ENCODE assay signal across 16 cellular contexts in genomic region chr6:136038531-136038930, GRCh38.
DNase-seq lines count a peak whose midpoint lies in the region; ATAC-seq and TF ChIP-seq lines count a peak whose summit lies in the region.
"Had no signal": no experiment of that assay in that cellular context is flagged by ENCODE, and none has a peak within 500 bp of the region (broad histone marks: within the 10 kb centered on the region; RNA-seq: fewer than 3 reads in every experiment).

No MANE protein-coding gene starts in this region.

- H3K4me1 ChIP-seq in esophagus muscularis mucosa, result peaks cover 24 to 84% (median 60%) of the 10 kb centered on the region in 4 donors
- H3K4me1 ChIP-seq in tibial artery, result peaks cover 0 to 34% (median 8%) of the 10 kb centered on the region in 4 donors

- intact Hi-C loops in esophagus muscularis mucosa (cut with DNase I) (no loop called here), sciatic nerve (cut with DNase I) (no loop called here), tibial artery (cut with DNase I; ENCODE audit: low total_unique reads) (no loop called here)

- no peaks in the 10 kb centered on the region for H3K9me3 Mint-ChIP-seq in mesothelial cell of epicardium

- H3K27ac ChIP-seq in esophagus muscularis mucosa (replicated peaks in 1 of 4) (peak overlapping the region; percentile 65 to 78 (median 74)), temporal lobe (ENCODE audit: low read depth, low read length) (peak overlapping the region; percentile 59), tibial artery (no peak overlapping the region)

- H3K4me3 ChIP-seq in esophagus muscularis mucosa, result peak overlapping the region; percentile 44 to 47 (median 46)
- peak overlapping the region in 1 of 2 donors; percentile 3 for H3K4me3 ChIP-seq in tibial artery

- peak; percentile 31 for ATAC-seq in SK-N-SH treated with all-trans-retinoic acid at 6 μM for 48 hours
- no peak for ATAC-seq in sciatic nerve

- no peak for TF ChIP-seq CTCF in esophagus muscularis mucosa (IDR thresholded peaks at IDR 0.05)
- no peak for TF ChIP-seq CTCF in mesothelial cell of epicardium (IDR thresholded peaks at IDR 0.05; ENCODE audit: unreplicated experiment)
- no peak for TF ChIP-seq CTCF in tibial artery (IDR thresholded peaks at IDR 0.05)

- no peaks in the 10 kb centered on the region for H3K27me3 ChIP-seq in esophagus muscularis mucosa
- no peaks in the 10 kb centered on the region for H3K27me3 ChIP-seq in tibial artery

- no peaks in the 10 kb centered on the region for H3K36me3 Mint-ChIP-seq in mesothelial cell of epicardium
- H3K36me3 Mint-ChIP-seq: CD8-positive, alpha-beta memory T cell had no signal

- peak overlapping the region; percentile 67 for H3K4me3 Mint-ChIP-seq in mesothelial cell of epicardium
- H3K4me3 Mint-ChIP-seq: CD8-positive, alpha-beta memory T cell had no signal

- TF ChIP-seq POLR2A in esophagus muscularis mucosa (IDR thresholded peaks at IDR 0.05; ENCODE audit: low read depth), result no peak

- H3K27me3 Mint-ChIP-seq in mesothelial cell of epicardium (ENCODE audit: low read depth), result no peaks in the 10 kb centered on the region

- H3K27ac Mint-ChIP-seq in mesothelial cell of epicardium, result peak overlapping the region; percentile 71
- H3K27ac Mint-ChIP-seq: CD8-positive, alpha-beta memory T cell had no signal

- H3K36me3 ChIP-seq in esophagus muscularis mucosa (no peaks in the 10 kb centered on the region), tibial artery (no peaks in the 10 kb centered on the region)

- peaks cover 66% of the 10 kb centered on the region for H3K4me1 Mint-ChIP-seq in mesothelial cell of epicardium

- H3K9me3 ChIP-seq in esophagus muscularis mucosa (no peaks in the 10 kb centered on the region), tibial artery (no peaks in the 10 kb centered on the region)

- TF ChIP-seq EP300 in esophagus muscularis mucosa (IDR thresholded peaks at IDR 0.05), result no peak

- DNase-seq in esophagus muscularis mucosa (ENCODE audit: extremely low spot score) (no peak), mesothelial cell of epicardium (ENCODE audit: low spot score in 2 of 2, unreplicated experiment in 2 of 2) (no peak), foreskin melanocyte (no peak), NCI-H2171 (lab: John Stamatoyannopoulos, UW) (no peak), sciatic nerve (ENCODE audit: low spot score) (no peak), tibial artery (no peak)
- DNase-seq: activated naive CD4-positive, alpha-beta T cell treated with Interleukin-2 at 50 U/mL for 16 hours; CD8-positive, alpha-beta memory T cell; glutamatergic neuron; GOT3; Karpas-422; NCI-H187; NCI-H774; stimulated activated CD4-positive, alpha-beta T cell treated with anti-CD3 and anti-CD28 coated beads, Interleukin-2, amount 100 ng/mL, for 24 hours had no signal

TF ChIP-seq in SK-N-SH treated with all-trans-retinoic acid at 6 μM for 48 hours, 23 proteins besides CTCF, POLR2A, EP300 and RAD21:
- TF ChIP-seq GLIS3 (CRISPR knock-in tag; IDR thresholded peaks at IDR 0.05), result no peak
- TF ChIP-seq ZNF70 (CRISPR knock-in tag; IDR thresholded peaks at IDR 0.05), result no peak
- no peak for TF ChIP-seq TCF4 (CRISPR knock-in tag; IDR thresholded peaks at IDR 0.05; ENCODE audit: borderline replicate concordance)
- no peak for TF ChIP-seq ZFP3 (CRISPR knock-in tag; IDR thresholded peaks at IDR 0.05)

Comparison
In these comparisons a context has a peak if more than half of its experiments do, and no peak if none do; other contexts are left out.
1. H3K27ac ChIP-seq: peak in esophagus muscularis mucosa (4 of 4) and temporal lobe (single experiment); none in tibial artery (0 of 2).